Comparison of ENCODE assay signal across 7 cellular contexts in the genomic region with DNA sequence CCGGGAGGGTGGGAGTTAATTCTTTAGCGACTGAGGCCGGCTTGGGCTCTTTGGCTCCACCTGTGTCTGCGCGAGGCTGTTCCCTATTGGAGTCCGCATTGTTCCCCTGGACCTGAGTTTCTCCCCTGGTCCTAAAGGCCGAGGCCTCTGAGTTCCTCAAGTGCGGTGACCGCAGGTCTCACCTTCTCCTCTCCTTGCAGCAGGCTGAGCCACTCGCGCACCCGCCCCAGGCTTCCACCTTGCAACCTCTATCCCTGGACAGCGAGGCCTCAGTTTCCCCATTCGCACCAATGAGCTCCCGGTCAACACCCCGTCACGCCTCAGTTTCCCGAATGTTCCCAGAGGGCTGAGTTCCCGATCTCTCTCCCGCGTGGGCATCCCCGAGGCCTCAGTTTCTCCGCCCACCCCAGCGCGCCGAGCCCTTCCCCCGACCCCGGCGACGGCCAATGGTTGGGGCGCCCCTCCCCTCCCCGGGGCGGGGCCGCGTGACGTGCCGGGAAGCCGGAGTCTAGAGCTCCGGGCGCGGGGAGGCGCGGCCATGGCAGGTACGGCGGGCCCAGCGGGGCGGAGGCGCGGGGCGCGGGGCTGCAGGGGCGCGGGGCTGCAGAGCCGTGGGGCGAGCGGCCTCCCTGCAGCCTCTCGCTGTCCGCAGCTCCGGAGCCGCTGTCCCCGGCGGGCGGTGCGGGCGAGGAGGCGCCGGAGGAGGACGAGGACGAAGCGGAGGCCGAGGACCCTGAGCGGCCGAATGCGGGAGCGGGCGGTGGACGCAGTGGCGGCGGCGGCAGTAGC.
DNase-seq lines count a peak whose midpoint lies in the region; ATAC-seq and TF ChIP-seq lines count a peak whose summit lies in the region.

A gene with protein sequence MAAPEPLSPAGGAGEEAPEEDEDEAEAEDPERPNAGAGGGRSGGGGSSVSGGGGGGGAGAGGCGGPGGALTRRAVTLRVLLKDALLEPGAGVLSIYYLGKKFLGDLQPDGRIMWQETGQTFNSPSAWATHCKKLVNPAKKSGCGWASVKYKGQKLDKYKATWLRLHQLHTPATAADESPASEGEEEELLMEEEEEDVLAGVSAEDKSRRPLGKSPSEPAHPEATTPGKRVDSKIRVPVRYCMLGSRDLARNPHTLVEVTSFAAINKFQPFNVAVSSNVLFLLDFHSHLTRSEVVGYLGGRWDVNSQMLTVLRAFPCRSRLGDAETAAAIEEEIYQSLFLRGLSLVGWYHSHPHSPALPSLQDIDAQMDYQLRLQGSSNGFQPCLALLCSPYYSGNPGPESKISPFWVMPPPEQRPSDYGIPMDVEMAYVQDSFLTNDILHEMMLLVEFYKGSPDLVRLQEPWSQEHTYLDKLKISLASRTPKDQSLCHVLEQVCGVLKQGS (plus strand): TSS at position 507 of the 789 bp plus-strand sequence. CDS start 32 bp downstream, at position 539.

- peak; percentile 67 for DNase-seq in NCI-H2107 treated with DMSO at 0.1 percent for 48 hours (lab: John Stamatoyannopoulos, UW; ENCODE audit: unreplicated experiment)
- DNase-seq in T47D (ENCODE audit: low read depth in 1 of 2, low spot score in 1 of 2): peak; percentile 47 to 88
- peak; percentile 87 for DNase-seq in iPS-NIHi7 (ENCODE audit: extremely low spot score)
- peak; percentile 46 for DNase-seq in smooth muscle cell of the brain vasculature (ENCODE audit: low read depth, low spot score)

- ATAC-seq in GM18511 (IDR thresholded peaks at IDR 0.05; ENCODE audit: unreplicated experiment) (peak; percentile 63), HG02973 (IDR thresholded peaks at IDR 0.05; ENCODE audit: unreplicated experiment) (peak; percentile 54)

- in situ Hi-C loops in T47D (cut with HindIII; ENCODE audit: low pct_unique_long_range_greater_than_20kb, low sequenced_read_pairs): no loop called here

- H3K27ac ChIP-seq in VCaP: peak within 1 kb of the TSS; percentile 69

- no peak; the same call in 1 of the 2 replicates for TF ChIP-seq CTCF in VCaP (conservative IDR thresholded peaks at IDR 0.05)

Comparison
In these comparisons a context has a peak if more than half of its experiments do, and no peak if none do; other contexts are left out.
1. Peak in every context shown above with its lines: DNase-seq, ATAC-seq and H3K27ac ChIP-seq.